ENCODE assay signal across 1 cellular context in genomic region chr4:42372303-42372702, GRCh38. TPM values are rescaled to one million over a fixed set of nuclear protein-coding genes. Genes with fewer than 3 reads are reported as not detected.
"Had no signal": no experiment of that assay in that cellular context is flagged by ENCODE, and none has a peak within 500 bp of the region (broad histone marks: within the 10 kb centered on the region; RNA-seq: fewer than 3 reads in every experiment).

No MANE protein-coding gene starts in this region.

RNA-seq across cellular contexts. Expression of gene SHISA3, which starts 25.0 kb away (rescaled TPM):
- total RNA-seq: HFFc6 had no signal
